Comparison of ENCODE assay signal across 32 cellular contexts in the genomic region with DNA sequence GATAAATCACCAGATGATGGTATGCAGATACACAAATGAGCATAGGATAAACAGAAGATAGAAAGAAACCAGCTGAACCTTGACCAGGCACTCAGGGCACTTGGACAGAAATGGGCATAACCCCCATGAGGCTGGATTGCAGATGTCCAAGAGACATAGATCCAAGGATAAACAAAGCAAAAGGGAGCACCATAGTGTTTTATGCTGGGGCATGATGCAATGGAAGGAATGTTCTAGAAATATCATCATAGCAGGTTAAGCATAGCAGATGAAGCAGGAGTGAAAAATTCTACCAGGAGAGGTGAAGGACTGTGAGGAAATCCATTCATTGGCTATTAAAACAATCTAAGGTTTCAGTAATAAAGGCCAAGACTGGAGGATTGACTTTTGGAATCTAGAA.
DNase-seq lines count a peak whose midpoint lies in the region; ATAC-seq and TF ChIP-seq lines count a peak whose summit lies in the region.
"Had no signal": no experiment of that assay in that cellular context is flagged by ENCODE, and none has a peak within 500 bp of the region (broad histone marks: within the 10 kb centered on the region; RNA-seq: fewer than 3 reads in every experiment).

No MANE protein-coding gene starts in this region.

- H3K4me2 ChIP-seq in mammary epithelial cell (ENCODE audit: insufficient read depth, low read depth, low read length) (peak overlapping the region; percentile 71), MM.1S (ENCODE audit: low read depth, low read length) (no peak overlapping the region)
- H3K4me2 ChIP-seq: PC-9, SK-N-SH had no signal

- peak overlapping the region; percentile 87 for H2AFZ ChIP-seq in mammary epithelial cell (ENCODE audit: low read depth, low read length)
- no peak overlapping the region for H2AFZ ChIP-seq in MM.1S (ENCODE audit: low read length)
- H2AFZ ChIP-seq: PC-9 had no signal

- no peaks in the 10 kb centered on the region for H3K9me3 Mint-ChIP-seq in MCF 10A (ENCODE audit: unreplicated experiment)
- H3K9me3 Mint-ChIP-seq: activated CD4-positive, alpha-beta memory T cell treated with anti-CD3 and anti-CD28 coated beads, Interleukin-2, amount 10 ng/mL, durations not matched to agents 7 days and 5 days; activated T-helper 1 cell treated with anti-CD3 and anti-CD28 coated beads, Interleukin-12 subunit alpha, Interleukin-12 subunit beta, Interleukin-2, Interleukin-4 antibody, amounts not matched to agents 30 ng/mL and 10 ng/mL and 1 ng/mL, durations not matched to agents 14 hours and 24 hours and 36 hours; immature natural killer cell; stimulated activated naive B cell treated with anti-CD40 and anti-IgM and Interleukin-4, amounts not matched to agents 10 μg/mL and 1 μg/mL and 100 μg/mL, for 72 hours had no signal

- H3K27ac ChIP-seq in mammary epithelial cell (ENCODE audit: insufficient read depth, low read depth, low read length) (no peak overlapping the region), muscle layer of colon (ENCODE audit: low read depth, low read length) (peak overlapping the region; percentile 12), MM.1S (ENCODE audit: low read length) (no peak overlapping the region)
- H3K27ac ChIP-seq: 22Rv1, C4-2B, PC-9, psoas muscle, upper lobe of left lung had no signal

- POLR2A ChIA-PET in MCF 10A (lab: Yijun Ruan, JAX) = no interaction called here

- H3K4me3 ChIP-seq in mammary epithelial cell (replicated peaks in 1 of 3; ENCODE audit: insufficient read depth in 1 of 3, low read depth in 2 of 3, low read length in 3 of 3) (no peak overlapping the region), choroid plexus epithelial cell (ENCODE audit: low read depth, low read length) (no peak overlapping the region), muscle layer of colon (ENCODE audit: low read depth in 1 of 2, low read length in 2 of 2) (no peak overlapping the region), MM.1S (ENCODE audit: low read length) (no peak overlapping the region)
- H3K4me3 ChIP-seq: PC-9, psoas muscle, upper lobe of left lung had no signal

- no peak for ATAC-seq in GM19328 (IDR thresholded peaks at IDR 0.05; ENCODE audit: unreplicated experiment)
- ATAC-seq: left lobe of liver; psoas muscle; stimulated activated naive B cell treated with anti-CD40 and anti-IgM and Interleukin-4, amounts not matched to agents 10 μg/mL and 1 μg/mL and 100 μg/mL, for 72 hours had no signal

- peaks cover 12% of the 10 kb centered on the region for H3K4me1 Mint-ChIP-seq in MCF 10A (ENCODE audit: insufficient read depth, unreplicated experiment)

- H3K4me3 Mint-ChIP-seq in MCF 10A (ENCODE audit: unreplicated experiment) = no peak overlapping the region
- H3K4me3 Mint-ChIP-seq: activated CD4-positive, alpha-beta memory T cell treated with anti-CD3 and anti-CD28 coated beads, Interleukin-2, amount 10 ng/mL, durations not matched to agents 7 days and 5 days; activated naive CD4-positive, alpha-beta T cell treated with anti-CD3 and anti-CD28 coated beads, Interleukin-2, amount 10 ng/mL, durations not matched to agents 7 days and 5 days; activated T-helper 1 cell treated with anti-CD3 and anti-CD28 coated beads, Interleukin-12 subunit alpha, Interleukin-12 subunit beta, Interleukin-2, Interleukin-4 antibody, amounts not matched to agents 30 ng/mL and 10 ng/mL and 1 ng/mL, durations not matched to agents 14 hours and 24 hours and 36 hours; immature natural killer cell; stimulated activated naive B cell treated with anti-CD40 and anti-IgM and Interleukin-4, amounts not matched to agents 10 μg/mL and 1 μg/mL and 100 μg/mL, for 72 hours had no signal

- H3F3A ChIP-seq in MM.1S (ENCODE audit: insufficient read depth, low read length) = peaks cover 1% of the 10 kb centered on the region

- H3K9me2 ChIP-seq in MM.1S (replicated peaks; ENCODE audit: insufficient read depth, low read length) = no peaks in the 10 kb centered on the region
- H3K9me2 ChIP-seq: SK-N-SH had no signal

- H4K20me1 ChIP-seq in mammary epithelial cell (ENCODE audit: insufficient read depth, low read length) = no peaks in the 10 kb centered on the region
- H4K20me1 ChIP-seq in MM.1S (ENCODE audit: insufficient read depth, low read length) = no peaks in the 10 kb centered on the region

- H3K27me3 Mint-ChIP-seq in MCF 10A (ENCODE audit: insufficient read depth, unreplicated experiment) = peaks cover 45% of the 10 kb centered on the region

- H3K27ac Mint-ChIP-seq in MCF 10A (ENCODE audit: low read depth, unreplicated experiment) = no peak overlapping the region
- H3K27ac Mint-ChIP-seq: activated CD4-positive, alpha-beta memory T cell treated with anti-CD3 and anti-CD28 coated beads, Interleukin-2, amount 10 ng/mL, durations not matched to agents 7 days and 5 days; activated naive CD4-positive, alpha-beta T cell treated with anti-CD3 and anti-CD28 coated beads, Interleukin-2, amount 10 ng/mL, durations not matched to agents 7 days and 5 days; activated T-helper 1 cell treated with anti-CD3 and anti-CD28 coated beads, Interleukin-12 subunit alpha, Interleukin-12 subunit beta, Interleukin-2, Interleukin-4 antibody, amounts not matched to agents 30 ng/mL and 10 ng/mL and 1 ng/mL, durations not matched to agents 14 hours and 24 hours and 36 hours; immature natural killer cell had no signal

- in situ Hi-C loops in mammary epithelial cell (cut with MboI; ENCODE audit: low sequenced_read_pairs in 2 of 2) = no loop called here

- TF ChIP-seq CTCF in mammary epithelial cell (conservative IDR thresholded peaks at IDR 0.05 in 1 of 2, IDR thresholded peaks at IDR 0.05 in 1 of 2; ENCODE audit: extremely low read depth in 1 of 2, insufficient read depth in 1 of 2, low read depth in 1 of 2, low read length in 2 of 2) (no peak), MCF 10A (IDR thresholded peaks at IDR 0.05; ENCODE audit: unreplicated experiment) (no peak), choroid plexus epithelial cell (conservative IDR thresholded peaks at IDR 0.05; ENCODE audit: low read depth, low read length) (no peak), MM.1S (IDR thresholded peaks at IDR 0.05; ENCODE audit: low read length) (no peak)

- intact Hi-C loops in mammary epithelial cell (cut with micrococcal nuclease) = loop anchor here (2.0 to 5.0 kb wide), 3 partner anchors 37 to 387 kb away; partner anchors contain the start of gene CAV1
- intact Hi-C loops in MCF 10A (cut with micrococcal nuclease) = loop anchor here (2.0 kb wide), 1 partner anchor 33 kb away; no protein-coding TSS in a partner anchor

- H3K27me3 ChIP-seq in mammary epithelial cell (ENCODE audit: insufficient read depth, low read length) (no peaks in the 10 kb centered on the region), muscle layer of colon (ENCODE audit: control insufficient read depth in 1 of 2, insufficient read depth in 2 of 2, low read length in 2 of 2) (no peaks in the 10 kb centered on the region), MM.1S (replicated peaks; ENCODE audit: insufficient read depth, low read length) (no peaks in the 10 kb centered on the region)
- H3K27me3 ChIP-seq: upper lobe of left lung had no signal

- no peaks in the 10 kb centered on the region for H3K36me3 Mint-ChIP-seq in MCF 10A (ENCODE audit: insufficient read depth, unreplicated experiment)
- H3K36me3 Mint-ChIP-seq: brain, immature natural killer cell had no signal

- H3K4me1 ChIP-seq in mammary epithelial cell (ENCODE audit: insufficient read depth, low read length) (peaks cover 21% of the 10 kb centered on the region), muscle layer of colon (ENCODE audit: insufficient read depth, low read length) (peaks cover 16% of the 10 kb centered on the region), MM.1S (ENCODE audit: low read length) (peaks cover 15% of the 10 kb centered on the region)
- H3K4me1 ChIP-seq: psoas muscle had no signal

- CTCF ChIA-PET in mammary epithelial cell (lab: Charles Lee; ENCODE audit: low non-redundant PET) = no interaction called here
- CTCF ChIA-PET in MCF 10A (lab: Yijun Ruan, JAX) = interaction anchor here (0.5 to 2.3 kb wide), 5 partner anchors 10 to 97 kb away, joined by 3 to 13 read pairs (median 3); no protein-coding TSS in a partner anchor

- no peaks in the 10 kb centered on the region for H3K36me3 ChIP-seq in mammary epithelial cell (ENCODE audit: insufficient read depth, low read length)
- no peaks in the 10 kb centered on the region for H3K36me3 ChIP-seq in muscle layer of colon (ENCODE audit: insufficient read depth, low read length)
- H3K36me3 ChIP-seq in MM.1S (replicated peaks; ENCODE audit: insufficient read depth, low read length) = no peaks in the 10 kb centered on the region
- H3K36me3 ChIP-seq: upper lobe of left lung had no signal

- DNase-seq in mammary epithelial cell = no peak
- DNase-seq in MCF 10A (ENCODE audit: unreplicated experiment) = no peak
- peak; percentile 50 for DNase-seq in choroid plexus epithelial cell (ENCODE audit: low read depth)
- DNase-seq in NCI-H82 treated with DMSO at 0.1 percent for 48 hours (lab: John Stamatoyannopoulos, UW; ENCODE audit: unreplicated experiment) = no peak
- no peak for DNase-seq in cerebellum (ENCODE audit: low spot score)
- no peak for DNase-seq in MM.1S
- DNase-seq: activated CD4-positive, alpha-beta memory T cell treated with anti-CD3 and anti-CD28 coated beads, Interleukin-2, amount 10 ng/mL, durations not matched to agents 7 days and 5 days; activated CD8-positive, alpha-beta memory T cell treated with anti-CD3 and anti-CD28 coated beads, Interleukin-2, amount 50 U/mL, for 48 hours; activated naive CD4-positive, alpha-beta T cell treated with anti-CD3 and anti-CD28 coated beads, Interleukin-2, amount 10 ng/mL, durations not matched to agents 7 days and 5 days; amniotic stem cell; Caco-2; cerebellar nuclear complex; DMS53; immature natural killer cell; mesenchymal stem cell; NCI-H1092 treated with DMSO at 0.1 percent for 48 hours; NCI-H1694 treated with DMSO at 0.1 percent for 48 hours; NCI-H2171 treated with DMSO at 0.1 percent for 48 hours; NCI-H510A treated with DMSO at 0.1 percent for 48 hours; NK-92 treated with Interleukin-12 subunit alpha and Interleukin-12 subunit beta, amount 100 ng/mL, for 24 hours; PC-9; psoas muscle; SK-N-SH; stimulated activated naive B cell treated with anti-CD40 and anti-IgM and Interleukin-4, amounts not matched to agents 10 μg/mL and 1 μg/mL and 100 μg/mL, for 72 hours; upper lobe of left lung had no signal

- BruUV-seq in mammary epithelial cell (replicated peaks; lab: Mats Ljungman, UMichigan) (no TSS peak), MCF 10A (replicated peaks; lab: Mats Ljungman, UMichigan) (no TSS peak)

- H3K79me2 ChIP-seq in mammary epithelial cell (ENCODE audit: insufficient read depth, low read length) = no peaks in the 10 kb centered on the region
- no peaks in the 10 kb centered on the region for H3K79me2 ChIP-seq in MM.1S (ENCODE audit: low read length)

- H3K9ac ChIP-seq in mammary epithelial cell (ENCODE audit: insufficient read depth, low read length) (no peak overlapping the region), muscle layer of colon (ENCODE audit: low read length) (no peak overlapping the region), MM.1S (ENCODE audit: low read length) (no peak overlapping the region)
- H3K9ac ChIP-seq: SK-N-SH had no signal

- H3K9me3 ChIP-seq in mammary epithelial cell (replicated peaks; ENCODE audit: insufficient read depth, low read length) = no peaks in the 10 kb centered on the region
- H3K9me3 ChIP-seq in muscle layer of colon (ENCODE audit: low read length) = no peaks in the 10 kb centered on the region
- H3K9me3 ChIP-seq in MM.1S (replicated peaks; ENCODE audit: insufficient read depth, low read length) = no peaks in the 10 kb centered on the region
- H3K9me3 ChIP-seq: Caco-2, psoas muscle, SK-N-SH, upper lobe of left lung had no signal

- dilution Hi-C loops in mammary epithelial cell (cut with HindIII; ENCODE audit: low sequenced_read_pairs) = no loop called here
